8 cellular contexts compared by ENCODE assay signal in the genomic region with DNA sequence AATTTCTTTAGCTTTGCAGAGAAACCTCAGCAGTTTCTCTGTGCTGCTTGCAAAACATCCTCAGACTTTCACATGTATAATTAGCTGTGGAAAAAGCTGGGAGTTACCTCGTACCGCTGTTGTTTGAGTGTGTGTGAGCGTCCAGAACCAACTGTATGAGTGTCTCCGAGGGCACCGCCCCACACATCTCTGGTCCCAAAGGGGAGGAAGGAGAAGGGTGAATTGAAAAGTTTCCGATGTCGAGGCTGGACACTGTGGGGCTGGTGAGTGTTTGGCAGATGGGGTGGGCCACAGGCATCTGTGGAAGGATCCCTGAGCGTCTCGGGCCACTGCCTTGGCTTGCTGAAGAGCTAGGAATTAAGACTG. TPM values are rescaled to one million over a fixed set of nuclear protein-coding genes. Genes with fewer than 3 reads are reported as not detected.
DNase-seq lines count a peak whose midpoint lies in the region; ATAC-seq and TF ChIP-seq lines count a peak whose summit lies in the region.

No MANE protein-coding gene starts in this region.

- DNase-seq in ACHN (peak; percentile 58), H4 (ENCODE audit: low spot score) (peak; percentile 27), epithelial cell of prostate (ENCODE audit: low read depth, low spot score) (no peak)
- DNase-seq in naive thymus-derived CD8-positive, alpha-beta T cell: peak in 1 of 10 donors; percentile 11

- peak overlapping the region; percentile 63 to 95 (median 90) for H3K27ac Mint-ChIP-seq in naive thymus-derived CD8-positive, alpha-beta T cell

- H3K36me3 Mint-ChIP-seq in naive thymus-derived CD8-positive, alpha-beta T cell: peaks cover 0 to 4% (median under 1%) of the 10 kb centered on the region in 3 donors

- peak overlapping the region; percentile 91 for H3K27ac ChIP-seq in epithelial cell of prostate

- no peaks in the 10 kb centered on the region for H3K9me3 Mint-ChIP-seq in naive thymus-derived CD8-positive, alpha-beta T cell

- peaks cover 34 to 65% (median 57%) of the 10 kb centered on the region in 4 donors for H3K4me1 Mint-ChIP-seq in naive thymus-derived CD8-positive, alpha-beta T cell

- H3K4me3 ChIP-seq in WI38 (ENCODE audit: low read depth, low read length): peak overlapping the region; percentile 80

- in situ Hi-C loops in ACHN (cut with HindIII; ENCODE audit: low pct_ligation_motif_present, low pct_unique_long_range_greater_than_20kb, low sequenced_read_pairs): no loop called here

- no peak for ATAC-seq in naive thymus-derived CD8-positive, alpha-beta T cell
- ATAC-seq in GM21786 (IDR thresholded peaks at IDR 0.05; ENCODE audit: unreplicated experiment): no peak
- no peak for ATAC-seq in GM21528 (IDR thresholded peaks at IDR 0.05; ENCODE audit: low FRiP score, unreplicated experiment)
- ATAC-seq in GM19463 (IDR thresholded peaks at IDR 0.05; ENCODE audit: unreplicated experiment): no peak

- POLR2A ChIA-PET in naive thymus-derived CD8-positive, alpha-beta T cell (lab: Charles Lee): interaction anchor here (0.7 to 4.6 kb wide), 10 partner anchors 12 to 879 kb away, joined by 3 to 50 read pairs (median 4); no protein-coding TSS in a partner anchor

- H3K4me3 Mint-ChIP-seq in naive thymus-derived CD8-positive, alpha-beta T cell: peak overlapping the region; percentile 84 to 99 (median 94)

- no peak for TF ChIP-seq CTCF in WI38 (IDR thresholded peaks at IDR 0.05; ENCODE audit: low read depth, low read length)

- no peaks in the 10 kb centered on the region for H3K27me3 Mint-ChIP-seq in naive thymus-derived CD8-positive, alpha-beta T cell

RNA-seq across cellular contexts. Expression of gene ATP2B4, which starts 1.2 kb away (rescaled TPM):
- total RNA-seq in H4 (2014; rRNA removed; shearing (Covaris generic)): 11.8 and 17.6 TPM in 2 replicates
- total RNA-seq in naive thymus-derived CD8-positive, alpha-beta T cell: 10 to 100 TPM; 46.8 to 49.5 TPM
- 10 to 100 TPM in 1 of 3 donors, 1 to 10 TPM in 2; 4.3 to 17.4 (median 5.3) TPM for polyA plus RNA-seq in naive thymus-derived CD8-positive, alpha-beta T cell
